Comparison of ENCODE assay signal across 8 cellular contexts in the genomic region with DNA sequence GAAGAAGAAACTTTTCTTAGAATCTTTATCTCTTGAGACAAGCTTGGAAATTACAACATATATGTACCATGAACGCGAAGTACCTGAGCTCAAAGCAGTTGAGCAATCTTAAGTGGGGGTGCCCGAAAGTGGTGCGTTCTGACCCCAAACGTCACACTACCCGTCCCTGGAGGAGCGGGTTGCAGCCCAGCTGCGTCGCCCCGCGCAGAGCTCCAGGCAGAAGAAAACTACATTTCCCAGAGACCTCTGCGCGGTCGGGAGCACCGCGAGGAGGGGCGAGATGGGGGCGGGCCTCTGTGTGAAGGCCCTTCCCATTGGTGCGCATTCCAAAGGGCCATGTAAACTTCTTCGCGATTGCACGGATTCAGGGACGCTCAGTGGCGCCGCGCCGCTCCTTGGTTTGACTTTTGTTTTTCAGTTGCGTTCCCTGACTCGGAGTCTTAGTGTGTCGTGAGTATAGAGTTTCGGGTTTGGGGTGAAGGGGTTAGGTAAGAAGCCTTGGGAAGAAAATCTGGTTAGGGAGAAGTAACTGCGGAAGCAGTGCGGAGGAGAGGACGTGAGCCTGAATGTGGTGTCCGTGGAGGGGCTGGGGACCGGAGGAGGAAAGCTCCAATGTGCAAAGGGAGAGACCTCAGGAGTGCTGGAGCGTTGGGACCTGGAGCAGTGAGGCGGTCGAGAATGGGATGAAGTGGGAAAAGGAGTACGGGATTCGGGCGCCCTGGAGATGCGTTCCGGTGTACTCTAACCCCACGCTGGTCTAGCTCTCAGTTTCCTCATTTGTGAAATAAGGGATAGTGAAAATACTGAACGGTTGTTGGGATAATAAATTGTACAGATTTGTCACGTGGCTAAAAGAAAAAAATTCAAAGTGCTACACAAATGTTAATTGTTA. TPM values are rescaled to one million over a fixed set of nuclear protein-coding genes. Genes with fewer than 3 reads are reported as not detected.
A peak's percentile ranks its signal among the peaks of the same experiment; 100 is the strongest.
DNase-seq lines count a peak whose midpoint lies in the region; ATAC-seq and TF ChIP-seq lines count a peak whose summit lies in the region.

A gene (plus strand): TSS at position 410 of the 892 bp plus-strand sequence. CDS start 7,740 bp downstream, outside the sequence.

- peaks cover 20% of the 10 kb centered on the region for H3K79me2 ChIP-seq in OCI-LY3 (ENCODE audit: low read length)

- TF ChIP-seq CTCF in GM10266 (IDR thresholded peaks at IDR 0.05; ENCODE audit: control insufficient read depth, insufficient read depth, low read depth, missing control alignments) (peak; percentile 12), HFF-Myc (IDR thresholded peaks at IDR 0.05; ENCODE audit: low read depth, low read length, missing control alignments) (peak; percentile 2), OCI-LY3 (IDR thresholded peaks at IDR 0.05; ENCODE audit: low read depth, low read length) (peak; percentile 30), heart right ventricle (IDR thresholded peaks at IDR 0.05) (peak in 4 of 9 donors; percentile 35 to 61 (median 55))

- H3K4me3 ChIP-seq in HFF-Myc (replicated peaks; ENCODE audit: low read depth, low read length), result peak within 1 kb of the TSS; percentile 91
- peak within 1 kb of the TSS; percentile 92 for H3K4me3 ChIP-seq in OCI-LY3 (ENCODE audit: low read length)
- H3K4me3 ChIP-seq in heart right ventricle, result peak within 1 kb of the TSS; percentile 49 to 80 (median 72)

- H4K20me1 ChIP-seq in OCI-LY3 (ENCODE audit: insufficient read depth, low read length), result no peaks in the 10 kb centered on the region

- peak within 1 kb of the TSS; percentile 41; the same call in 1 of the 2 replicates for H3K27ac ChIP-seq in OCI-LY3 (ENCODE audit: low read length)
- peak within 1 kb of the TSS in 7 of 10 donors; percentile 4 to 74 (median 58) for H3K27ac ChIP-seq in heart right ventricle

- peak within 1 kb of the TSS; percentile 93 for H2AFZ ChIP-seq in OCI-LY3 (ENCODE audit: low read depth, low read length)

- H3K9me3 ChIP-seq in OCI-LY3 (ENCODE audit: insufficient read depth, low read length), result no peaks in the 10 kb centered on the region
- no peaks in the 10 kb centered on the region for H3K9me3 ChIP-seq in heart right ventricle

- ATAC-seq in heart right ventricle, result peak; percentile 98 to 100 (median 100)

- no peaks in the 10 kb centered on the region for H3K36me3 ChIP-seq in OCI-LY3 (replicated peaks; ENCODE audit: low read depth, low read length)
- H3K36me3 ChIP-seq in heart right ventricle, result no peaks in the 10 kb centered on the region

- intact Hi-C loops in heart right ventricle (cut with DNase I), result loop anchor here in 1 of 10 donors (1.0 kb wide), 1 partner anchor 12 kb away; a partner anchor contains a TSS

- H3K4me2 ChIP-seq in OCI-LY3 (ENCODE audit: low read length), result peak within 1 kb of the TSS; percentile 95

- 0 to 1% methylated on average over 47 of the region's 47 CpGs for WGBS in heart right ventricle, 2 donors

- H3K27me3 ChIP-seq in OCI-LY3 (ENCODE audit: low read depth, low read length) (no peaks in the 10 kb centered on the region), heart right ventricle (no peaks in the 10 kb centered on the region)

- H3K4me1 ChIP-seq in OCI-LY3 (ENCODE audit: low read length) (peaks cover 10% of the 10 kb centered on the region), heart right ventricle (peaks cover 4 to 19% (median 11%) of the 10 kb centered on the region in 9 donors)

- peak within 1 kb of the TSS; percentile 85 for H3K9ac ChIP-seq in OCI-LY3 (ENCODE audit: low read length)

- DNase-seq in GM10266 (ENCODE audit: extremely low spot score), result peak; percentile 92
- DNase-seq in HFF-Myc (ENCODE audit: extremely low read depth, low read depth), result peak; percentile 73
- DNase-seq in activated naive CD4-positive, alpha-beta T cell treated with anti-CD3 and anti-CD28 coated beads, Interleukin-2, amount 50 U/mL, for 16 hours, result peak; percentile 91
- peak; percentile 87 to 92 for DNase-seq in heart right ventricle
- peak; percentile 80 for DNase-seq in renal cortical epithelial cell (ENCODE audit: low read depth)
- DNase-seq in NCI-H82 treated with DMSO at 0.1 percent for 48 hours (lab: John Stamatoyannopoulos, UW; ENCODE audit: unreplicated experiment), result no peak
- DNase-seq in C1 segment of cervical spinal cord (lab: John Stamatoyannopoulos, UW), result no peak

RNA-seq across cellular contexts. Expression of the gene that starts here (rescaled TPM):
- total RNA-seq in heart right ventricle, result 1 to 10 TPM; 1.8 to 4.5 (median 3.6) TPM
- polyA plus RNA-seq in heart right ventricle, result 1 to 10 TPM; 2.4 to 4.2 TPM
- total RNA-seq in renal cortical epithelial cell, result 5.9 and 10.2 TPM in 2 replicates

Comparison
In these comparisons a context has a peak if more than half of its experiments do, and no peak if none do; other contexts are left out.
1. DNase-seq: peak in GM10266 (single experiment), HFF-Myc (single experiment), activated naive CD4-positive, alpha-beta T cell treated with anti-CD3 and anti-CD28 coated beads, Interleukin-2, amount 50 U/mL, for 16 hours (single experiment), heart right ventricle (2 of 2) and renal cortical epithelial cell (single experiment); none in NCI-H82 treated with DMSO at 0.1 percent for 48 hours (single experiment) and C1 segment of cervical spinal cord (0 of 14).
2. Peak in every context shown above with its lines, with median percentiles within 50 percentile points of each other: H3K4me3 ChIP-seq.